Comparison of ENCODE assay signal across 8 cellular contexts in the genomic region with DNA sequence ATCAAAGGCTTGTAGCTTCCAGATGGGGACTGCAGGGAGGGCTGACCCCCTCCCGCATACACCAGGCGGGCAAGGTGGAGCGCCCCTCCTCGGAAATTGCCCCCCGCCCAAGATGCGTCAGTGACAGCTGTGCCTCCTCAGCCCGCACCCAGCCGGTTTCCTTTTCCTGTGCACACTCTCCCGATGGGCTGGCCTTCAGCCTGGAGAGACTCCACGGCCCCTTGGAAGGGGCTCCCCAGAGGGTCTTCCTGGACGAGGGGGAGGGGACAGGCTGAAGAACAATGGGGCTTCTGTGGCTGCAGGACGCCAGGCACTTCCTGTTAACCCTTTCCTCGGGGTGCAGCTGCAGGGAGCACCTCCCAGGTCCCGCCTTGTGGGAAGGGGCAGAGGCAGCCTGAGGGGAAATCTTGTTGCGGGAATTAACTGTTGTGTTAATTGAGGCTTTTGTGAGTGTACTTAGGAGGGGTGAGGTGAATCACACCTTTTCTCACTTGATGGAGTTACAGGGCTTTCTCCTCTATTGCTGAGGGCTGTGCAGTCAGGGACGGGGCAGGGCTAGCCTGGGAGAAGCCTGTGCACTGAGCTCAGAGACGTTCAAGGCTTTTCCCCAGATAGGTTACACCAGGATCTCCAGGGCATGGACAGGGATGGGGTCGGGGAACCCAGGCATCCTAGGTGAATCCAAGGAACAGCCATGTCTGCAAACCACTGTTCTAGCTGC. TPM values are rescaled to one million over a fixed set of nuclear protein-coding genes. Genes with fewer than 3 reads are reported as not detected.
DNase-seq lines count a peak whose midpoint lies in the region; ATAC-seq and TF ChIP-seq lines count a peak whose summit lies in the region.

No MANE protein-coding gene starts in this region.

- DNase-seq in D341Med (ENCODE audit: low spot score) (peak; percentile 80), M059J (ENCODE audit: low read depth) (peak; percentile 89), T-helper 2 cell (peak in 4 of 5 experiments; percentile 5 to 49 (median 36)), choroid plexus epithelial cell (ENCODE audit: low read depth) (no peak), left kidney (ENCODE audit: low read depth, low spot score) (peak; percentile 98)
- DNase-seq in stimulated activated naive CD8-positive, alpha-beta T cell treated with anti-CD3 and anti-CD28 coated beads, Interleukin-15, Interleukin-2, amounts not matched to agents 100 U/mL and 50 U/mL, for 24 hours: peak; percentile 53

- peak overlapping the region; percentile 34 for H3K4me3 ChIP-seq in choroid plexus epithelial cell (ENCODE audit: low read depth, low read length)

- no peak for ATAC-seq in stimulated activated naive CD8-positive, alpha-beta T cell treated with anti-CD3 and anti-CD28 coated beads, Interleukin-15, Interleukin-2, amounts not matched to agents 100 U/mL and 50 U/mL, for 24 hours
- no peak for ATAC-seq in GM18498 (IDR thresholded peaks at IDR 0.05; ENCODE audit: unreplicated experiment)
- no peak for ATAC-seq in GM18511 (IDR thresholded peaks at IDR 0.05; ENCODE audit: unreplicated experiment)

- TF ChIP-seq CTCF in choroid plexus epithelial cell (conservative IDR thresholded peaks at IDR 0.05; ENCODE audit: low read depth, low read length): no peak

RNA-seq across cellular contexts. Expression of gene IER2, which starts 14.3 kb away (rescaled TPM):
- 16.6 and 33.0 TPM in 2 replicates for total RNA-seq in M059J (2014; rRNA removed; shearing (Covaris generic))

RNA-seq across cellular contexts. Expression of gene STX10, which starts 14.4 kb away (rescaled TPM):
- total RNA-seq in M059J (2014; rRNA removed; shearing (Covaris generic)): 122 and 124 TPM in 2 replicates

RNA-seq across cellular contexts. Expression of gene NACC1, which starts 46.5 kb away (rescaled TPM):
- 48.1 and 126 TPM in 2 replicates for total RNA-seq in M059J (2014; rRNA removed; shearing (Covaris generic))

RNA-seq across cellular contexts. Expression of gene TRMT1, which starts 48.0 kb away (rescaled TPM):
- 19.9 and 23.0 TPM in 2 replicates for total RNA-seq in M059J (2014; rRNA removed; shearing (Covaris generic))
